6 cellular contexts compared by ENCODE assay signal in the genomic region with DNA sequence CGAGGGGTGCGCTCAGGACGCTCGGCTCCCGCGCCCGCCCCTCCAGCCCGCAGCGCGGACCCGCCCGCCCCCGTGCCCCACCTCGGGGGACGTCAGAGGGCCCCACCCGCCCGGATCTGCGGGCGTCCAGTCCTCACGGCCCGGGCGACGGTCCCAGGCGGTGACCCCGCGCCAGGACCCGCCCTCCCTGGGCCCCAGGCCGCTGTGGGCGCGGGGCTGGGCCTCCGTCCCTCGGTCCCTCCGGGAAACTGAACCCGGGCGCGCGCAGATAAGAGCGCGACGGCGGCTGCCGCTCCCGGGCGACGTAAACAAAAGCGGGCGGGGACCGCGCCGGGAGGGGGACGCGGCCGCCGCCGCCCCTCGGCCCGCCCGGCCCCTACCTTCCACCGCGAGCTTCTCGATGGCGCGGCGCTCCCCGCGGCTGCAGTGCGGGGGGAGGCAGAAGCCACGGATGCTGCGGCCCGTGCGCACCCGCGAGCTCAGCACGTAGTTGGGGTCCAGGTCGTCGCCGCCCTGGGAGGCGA.
DNase-seq lines count a peak whose midpoint lies in the region; ATAC-seq lines count a peak whose summit lies in the region.

No MANE protein-coding gene starts in this region.

- no peaks in the 10 kb centered on the region for H3K9me3 Mint-ChIP-seq in effector memory CD8-positive, alpha-beta T cell

- peaks cover 0 to 13% of the 10 kb centered on the region in 2 donors for H3K4me1 Mint-ChIP-seq in effector memory CD8-positive, alpha-beta T cell (ENCODE audit: low read depth in 2 of 2)

- DNase-seq in NCI-H2171 treated with DMSO at 0.1 percent for 48 hours (lab: John Stamatoyannopoulos, UW) = peak; percentile 20
- DNase-seq in NCI-H2171 (lab: John Stamatoyannopoulos, UW) = no peak
- peak in 1 of 3 experiments; percentile 14 for DNase-seq in effector memory CD8-positive, alpha-beta T cell
- peak; percentile 46 for DNase-seq in retina
- DNase-seq in OCI-M2 (lab: John Stamatoyannopoulos, UW; ENCODE audit: unreplicated experiment) = no peak
- DNase-seq in SW 1271 (lab: John Stamatoyannopoulos, UW) = no peak

- peaks cover 2% of the 10 kb centered on the region for H3K36me3 Mint-ChIP-seq in effector memory CD8-positive, alpha-beta T cell (ENCODE audit: insufficient read depth)

- H3K27ac Mint-ChIP-seq in effector memory CD8-positive, alpha-beta T cell = no peak overlapping the region

- H3K27me3 Mint-ChIP-seq in effector memory CD8-positive, alpha-beta T cell = no peaks in the 10 kb centered on the region

- H3K4me3 Mint-ChIP-seq in effector memory CD8-positive, alpha-beta T cell = peak overlapping the region; percentile 44 to 67

- peak; percentile 37 for ATAC-seq in effector memory CD8-positive, alpha-beta T cell (replicated peaks)

Comparison
In these comparisons a context has a peak if more than half of its experiments do, and no peak if none do; other contexts are left out.
1. DNase-seq: peak in NCI-H2171 treated with DMSO at 0.1 percent for 48 hours (single experiment) and retina (single experiment); none in NCI-H2171 (single experiment), OCI-M2 (single experiment) and SW 1271 (0 of 2).